In genomic region chr17:73588291-73589095, GRCh38 we compare ENCODE assay signal across 21 cellular contexts. TPM values are rescaled to one million over a fixed set of nuclear protein-coding genes. Genes with fewer than 3 reads are reported as not detected.
A peak's percentile ranks its signal among the peaks of the same experiment; 100 is the strongest.
DNase-seq lines count a peak whose midpoint lies in the region; ATAC-seq, FAIRE-seq and TF ChIP-seq lines count a peak whose summit lies in the region.
"Had no signal": no experiment of that assay in that cellular context is flagged by ENCODE, and none has a peak within 500 bp of the region (broad histone marks: within the 10 kb centered on the region; RNA-seq: fewer than 3 reads in every experiment).

No MANE protein-coding gene starts in this region.

- no peak for FAIRE-seq in H54 (lab: Jason Lieb, UNC)

- peak overlapping the region; percentile 82 for H3K27ac Mint-ChIP-seq in memory B cell
- H3K27ac Mint-ChIP-seq: stimulated activated naive CD8-positive, alpha-beta T cell treated with anti-CD3 and anti-CD28 coated beads, Interleukin-15, Interleukin-2, amounts not matched to agents 100 ng/mL and 50 ng/mL, for 24 hours had no signal

- H3K9me3 Mint-ChIP-seq in memory B cell, result no peaks in the 10 kb centered on the region
- H3K9me3 Mint-ChIP-seq: stimulated activated naive CD8-positive, alpha-beta T cell treated with anti-CD3 and anti-CD28 coated beads, Interleukin-15, Interleukin-2, amounts not matched to agents 100 ng/mL and 50 ng/mL, for 24 hours had no signal

- no peaks in the 10 kb centered on the region for H3K9me3 ChIP-seq in KOPT-K1 (ENCODE audit: insufficient read depth, low read length, poor library complexity, severe bottlenecking)
- H3K9me3 ChIP-seq: gastroesophageal sphincter, upper lobe of left lung had no signal

- no peaks in the 10 kb centered on the region for H3K36me3 Mint-ChIP-seq in memory B cell

- peak; percentile 29 for DNase-seq in DMS 273 (lab: John Stamatoyannopoulos, UW; ENCODE audit: unreplicated experiment)
- no peak for DNase-seq in DMS 273 treated with DMSO at 0.1 percent for 48 hours (lab: John Stamatoyannopoulos, UW)
- peak; percentile 50 for DNase-seq in RPMI7951 (ENCODE audit: low read depth)
- DNase-seq in memory B cell (ENCODE audit: low spot score in 2 of 2), result no peak
- no peak for DNase-seq in NOMO-1 treated with DMSO at 0.1 percent for 48 hours (lab: John Stamatoyannopoulos, UW; ENCODE audit: unreplicated experiment)
- DNase-seq in H54 (ENCODE audit: insufficient read length, low spot score), result no peak
- DNase-seq in posterior vena cava (ENCODE audit: low spot score), result no peak
- DNase-seq: activated CD4-positive, CD25-positive, alpha-beta regulatory T cell treated with anti-CD3 and anti-CD28 coated beads, Interleukin-2, amount 50 U/mL, for 72 hours; activated CD8-positive, alpha-beta memory T cell treated with anti-CD3 and anti-CD28 coated beads, Interleukin-2, amount 50 U/mL, for 4 hours; activated naive CD4-positive, alpha-beta T cell; C1 segment of cervical spinal cord; GOT3; Kasumi-1; stimulated activated CD4-positive, alpha-beta T cell treated with anti-CD3 and anti-CD28 coated beads, Interleukin-12 subunit alpha, Interleukin-12 subunit beta, amount 100 ng/mL, for 4 hours; T-helper 2 cell; upper lobe of left lung had no signal

- peak overlapping the region; percentile 87 for H3K27ac ChIP-seq in KOPT-K1 (ENCODE audit: low read depth, low read length, poor library complexity, severe bottlenecking)
- H3K27ac ChIP-seq: 22Rv1, coronary artery, gastroesophageal sphincter, upper lobe of left lung had no signal

- H3K4me3 Mint-ChIP-seq in memory B cell, result peak overlapping the region; percentile 50
- H3K4me3 Mint-ChIP-seq: stimulated activated naive CD8-positive, alpha-beta T cell treated with anti-CD3 and anti-CD28 coated beads, Interleukin-15, Interleukin-2, amounts not matched to agents 100 ng/mL and 50 ng/mL, for 24 hours had no signal

- no peaks in the 10 kb centered on the region for H3K36me3 ChIP-seq in KOPT-K1 (ENCODE audit: insufficient read depth, low read length)
- H3K36me3 ChIP-seq: gastroesophageal sphincter, upper lobe of left lung had no signal

- H3K27me3 Mint-ChIP-seq in memory B cell, result no peaks in the 10 kb centered on the region
- H3K27me3 Mint-ChIP-seq: stimulated activated naive CD8-positive, alpha-beta T cell treated with anti-CD3 and anti-CD28 coated beads, Interleukin-15, Interleukin-2, amounts not matched to agents 100 ng/mL and 50 ng/mL, for 24 hours had no signal

- no peak for TF ChIP-seq POLR2A in H54 (IDR thresholded peaks at IDR 0.05; ENCODE audit: low read depth, low read length)

- peak; percentile 30 for ATAC-seq in memory B cell (ENCODE audit: low read depth)
- ATAC-seq: gastroesophageal sphincter had no signal

- H3K4me1 Mint-ChIP-seq in memory B cell, result peaks cover 67% of the 10 kb centered on the region

- intact Hi-C loops in posterior vena cava (cut with DNase I), result no loop called here

RNA-seq across cellular contexts. Expression of gene SDK2, which starts 55.8 kb away (rescaled TPM):
- 1.1 and 1.6 TPM in 2 replicates for total RNA-seq in RPMI7951 (2014; rRNA removed; shearing (Covaris generic))
- 1 to 10 TPM; 1.4 to 1.7 TPM for total RNA-seq in posterior vena cava

Comparison
In these comparisons a context has a peak if more than half of its experiments do, and no peak if none do; other contexts are left out.
1. DNase-seq: peak in DMS 273 (single experiment) and RPMI7951 (single experiment); none in DMS 273 treated with DMSO at 0.1 percent for 48 hours (single experiment), memory B cell (0 of 2), NOMO-1 treated with DMSO at 0.1 percent for 48 hours (single experiment), H54 (single experiment) and posterior vena cava (single experiment).